Comparison of ENCODE assay signal across 1 cellular context in genomic region chr3:108085821-108086350, GRCh38.
TF ChIP-seq lines count a peak whose summit lies in the region.

No MANE protein-coding gene starts in this region.

TF ChIP-seq in GM23338, 12 proteins besides CTCF, POLR2A, EP300 and RAD21 (continued from another document):
- TF ChIP-seq REST (IDR thresholded peaks at IDR 0.05; ENCODE audit: unreplicated experiment) (no peak), ZNF114 (CRISPR knock-in tag; IDR thresholded peaks at IDR 0.05) (no peak), ZNF462 (CRISPR knock-in tag; IDR thresholded peaks at IDR 0.05) (no peak), POLR2AphosphoS5 (IDR thresholded peaks at IDR 0.05; ENCODE audit: low read depth) (no peak), EZH2 (IDR thresholded peaks at IDR 0.05; ENCODE audit: low read depth, unreplicated experiment) (no peak)
